Comparison of ENCODE assay signal across 29 cellular contexts in the genomic region with DNA sequence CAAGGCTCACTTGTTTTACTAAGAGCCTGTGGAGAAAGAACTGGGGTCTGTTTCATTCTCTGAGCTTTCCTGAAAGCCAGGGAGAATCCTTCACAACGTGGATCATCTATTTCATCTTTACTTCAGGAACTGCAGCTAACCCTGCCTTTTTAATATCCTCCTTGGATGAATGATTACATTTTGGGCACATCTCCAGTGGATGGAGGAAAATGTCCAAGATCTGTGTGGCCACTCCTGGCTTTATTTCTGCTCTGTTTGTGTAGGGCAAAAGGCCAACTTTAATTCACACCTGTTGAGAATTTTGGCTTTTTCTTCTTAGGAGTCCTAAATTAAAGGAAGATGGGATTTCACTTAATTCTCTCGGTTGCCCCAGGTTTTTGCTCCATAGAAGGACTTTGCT.
"Had no signal": no experiment of that assay in that cellular context is flagged by ENCODE, and none has a peak within 500 bp of the region (broad histone marks: within the 10 kb centered on the region; RNA-seq: fewer than 3 reads in every experiment).

No MANE protein-coding gene starts in this region.

- H3K4me3 ChIP-seq: ascending aorta, cardiac muscle cell had no signal

- H3K27ac ChIP-seq: ascending aorta, cardiac muscle cell, WERI-Rb-1 had no signal

- H3K9me3 ChIP-seq: ascending aorta had no signal

- H3K4me1 ChIP-seq: ascending aorta had no signal

- DNase-seq: activated CD4-positive, alpha-beta memory T cell treated with anti-CD3 and anti-CD28 coated beads, Interleukin-2, amount 10 ng/mL, durations not matched to agents 7 days and 5 days; activated CD4-positive, alpha-beta T cell treated with anti-CD3 and anti-CD28 coated beads for 1 hour; activated CD4-positive, alpha-beta T cell treated with anti-CD3 and anti-CD28 coated beads for 36 hours; activated CD4-positive, alpha-beta T cell treated with anti-CD3 and anti-CD28 coated beads for 48 hours; activated CD4-positive, alpha-beta T cell treated with anti-CD3 and anti-CD28 coated beads, Interleukin-2, amount 10 ng/mL, durations not matched to agents 7 days and 5 days; activated CD4-positive, alpha-beta T cell treated with anti-CD3 and anti-CD28 coated beads, Interleukin-2, amount 50 U/mL, for 48 hours; activated CD4-positive, CD25-positive, alpha-beta regulatory T cell; activated CD8-positive, alpha-beta memory T cell treated with anti-CD3 and anti-CD28 coated beads for 24 hours; activated CD8-positive, alpha-beta memory T cell treated with anti-CD3 and anti-CD28 coated beads, Interleukin-2, amount 10 ng/mL, durations not matched to agents 7 days and 5 days; activated CD8-positive, alpha-beta memory T cell treated with anti-CD3 and anti-CD28 coated beads, Interleukin-2, amount 50 U/mL, for 48 hours; activated CD8-positive, alpha-beta T cell treated with anti-CD3 and anti-CD28 coated beads, Interleukin-2, amount 10 ng/mL, durations not matched to agents 7 days and 5 days; activated effector memory CD4-positive, alpha-beta T cell treated with Interleukin-2 at 50 U/mL for 16 hours; activated gamma-delta T cell; activated naive CD4-positive, alpha-beta T cell treated with anti-CD3 and anti-CD28 coated beads, Interleukin-2, amount 10 ng/mL, durations not matched to agents 7 days and 5 days; activated naive CD4-positive, alpha-beta T cell treated with Interleukin-2 at 50 U/mL for 16 hours; activated naive CD8-positive, alpha-beta T cell treated with anti-CD3 and anti-CD28 coated beads, Interleukin-2, amount 10 ng/mL, durations not matched to agents 7 days and 5 days; activated naive CD8-positive, alpha-beta T cell treated with anti-CD3 and anti-CD28 coated beads, Interleukin-2, amount 50 U/mL, for 24 hours; activated T-cell treated with anti-CD3 and anti-CD28 coated beads, Interleukin-2, amount 50 U/mL, for 24 hours; activated T-cell treated with anti-CD3 and anti-CD28 coated beads, Interleukin-2, amount 50 U/mL, for 48 hours; amygdala; anterior cingulate cortex; T-helper 1 cell; T-helper 2 cell; T-helper 9 cell; WERI-Rb-1 had no signal

- H3K36me3 ChIP-seq: ascending aorta, cardiac muscle cell, WERI-Rb-1 had no signal

- H3K27me3 ChIP-seq: ascending aorta had no signal

- ATAC-seq: activated CD4-positive, alpha-beta T cell treated with anti-CD3 and anti-CD28 coated beads for 36 hours; activated CD4-positive, CD25-positive, alpha-beta regulatory T cell treated with anti-CD3 and anti-CD28 coated beads, Interleukin-2, amount 50 U/mL, for 24 hours; activated CD8-positive, alpha-beta memory T cell treated with anti-CD3 and anti-CD28 coated beads, Interleukin-2, amount 10 ng/mL, durations not matched to agents 7 days and 5 days; activated CD8-positive, alpha-beta T cell treated with anti-CD3 and anti-CD28 coated beads, Interleukin-2, amount 10 ng/mL, durations not matched to agents 7 days and 5 days; activated naive CD8-positive, alpha-beta T cell treated with anti-CD3 and anti-CD28 coated beads, Interleukin-2, amount 50 U/mL, for 24 hours; WTC11 had no signal
